Comparison of ENCODE assay signal across 1 cellular context in genomic region chr1:168907053-168907452, GRCh38.
TF ChIP-seq lines count a peak whose summit lies in the region.

No MANE protein-coding gene starts in this region.

TF ChIP-seq in HepG2, 621 proteins besides CTCF, POLR2A, EP300 and RAD21 (continued from another document and continues in another):
- TF ChIP-seq ZNF275 (CRISPR knock-in tag; IDR thresholded peaks at IDR 0.05; ENCODE audit: borderline replicate concordance) (no peak), TEAD2 (CRISPR knock-in tag; IDR thresholded peaks at IDR 0.05) (no peak), ZMYM2 (CRISPR knock-in tag; IDR thresholded peaks at IDR 0.05) (no peak), TERF1 (CRISPR knock-in tag; IDR thresholded peaks at IDR 0.05) (no peak), ZBTB49 (CRISPR knock-in tag; IDR thresholded peaks at IDR 0.05; ENCODE audit: borderline replicate concordance) (no peak), SKI (IDR thresholded peaks at IDR 0.05; ENCODE audit: partially characterized antibody) (no peak), SOX5 (CRISPR knock-in tag; IDR thresholded peaks at IDR 0.05; ENCODE audit: borderline replicate concordance) (peak; percentile 24; the same call in 1 of the 2 replicates), TSC22D2 (CRISPR knock-in tag; IDR thresholded peaks at IDR 0.05; ENCODE audit: borderline replicate concordance) (no peak), HOXA7 (CRISPR knock-in tag; IDR thresholded peaks at IDR 0.05) (no peak), FOXK1 (CRISPR knock-in tag; IDR thresholded peaks at IDR 0.05; ENCODE audit: borderline replicate concordance, low read depth) (no peak), SPEN (CRISPR knock-in tag; IDR thresholded peaks at IDR 0.05; ENCODE audit: low read depth) (no peak), ZNF335 (CRISPR knock-in tag; IDR thresholded peaks at IDR 0.05) (no peak), ZNF83 (CRISPR knock-in tag; IDR thresholded peaks at IDR 0.05; ENCODE audit: borderline replicate concordance) (no peak), FOXA3 (CRISPR knock-in tag; IDR thresholded peaks at IDR 0.05) (peak; percentile 61), PHF20 (CRISPR knock-in tag; IDR thresholded peaks at IDR 0.05) (no peak), ZNF142 (CRISPR knock-in tag; IDR thresholded peaks at IDR 0.05) (no peak), KLF6 (CRISPR knock-in tag; IDR thresholded peaks at IDR 0.05) (no peak), E2F2 (CRISPR knock-in tag; IDR thresholded peaks at IDR 0.05; ENCODE audit: borderline replicate concordance) (no peak), KIAA2018 (CRISPR knock-in tag; IDR thresholded peaks at IDR 0.05; ENCODE audit: borderline replicate concordance) (no peak), ZFP62 (CRISPR knock-in tag; IDR thresholded peaks at IDR 0.05) (no peak), NR2C2 (CRISPR knock-in tag; IDR thresholded peaks at IDR 0.05; ENCODE audit: borderline replicate concordance) (no peak), NPAS2 (CRISPR knock-in tag; IDR thresholded peaks at IDR 0.05; ENCODE audit: borderline replicate concordance) (no peak), ZNF598 (CRISPR knock-in tag; IDR thresholded peaks at IDR 0.05; ENCODE audit: borderline replicate concordance) (no peak), RFXAP (CRISPR knock-in tag; IDR thresholded peaks at IDR 0.05; ENCODE audit: borderline replicate concordance) (no peak), MED1 (CRISPR knock-in tag; IDR thresholded peaks at IDR 0.05) (peak; percentile 25; the same call in 1 of the 2 replicates), DMAP1 (CRISPR knock-in tag; IDR thresholded peaks at IDR 0.05) (no peak), MIER3 (CRISPR knock-in tag; IDR thresholded peaks at IDR 0.05; ENCODE audit: borderline replicate concordance) (no peak), ZNF670 (CRISPR knock-in tag; IDR thresholded peaks at IDR 0.05; ENCODE audit: borderline replicate concordance) (no peak), PPARG (CRISPR knock-in tag; conservative IDR thresholded peaks at IDR 0.05) (0 out of 2 replicates have a peak, but pooled peaks have one; percentile 12), HNRNPUL1 (IDR thresholded peaks at IDR 0.05; ENCODE audit: low read depth, low read length) (no peak), SAFB2 (CRISPR knock-in tag; IDR thresholded peaks at IDR 0.05; ENCODE audit: borderline replicate concordance, low read depth) (no peak), ZBTB43 (CRISPR knock-in tag; conservative IDR thresholded peaks at IDR 0.05) (no peak), MYPOP (CRISPR knock-in tag; IDR thresholded peaks at IDR 0.05) (no peak), HOXA5 (CRISPR knock-in tag; IDR thresholded peaks at IDR 0.05) (no peak), SOX13 (IDR thresholded peaks at IDR 0.05) (no peak), SOX13 (CRISPR knock-in tag; conservative IDR thresholded peaks at IDR 0.05 in 1 of 2, IDR thresholded peaks at IDR 0.05 in 1 of 2) (peak in 1 of 2 experiments; percentile 70; a peak in 1 of 4 replicates), MTA3 (CRISPR knock-in tag; IDR thresholded peaks at IDR 0.05) (no peak), ZNF263 (CRISPR knock-in tag; IDR thresholded peaks at IDR 0.05) (no peak), ZNF235 (CRISPR knock-in tag; IDR thresholded peaks at IDR 0.05; ENCODE audit: borderline replicate concordance) (no peak), ZNF652 (CRISPR knock-in tag; IDR thresholded peaks at IDR 0.05; ENCODE audit: borderline replicate concordance, low read depth) (no peak), MXD4 (CRISPR knock-in tag; IDR thresholded peaks at IDR 0.05) (no peak)
